Comparison of ENCODE assay signal across 8 cellular contexts in the genomic region with DNA sequence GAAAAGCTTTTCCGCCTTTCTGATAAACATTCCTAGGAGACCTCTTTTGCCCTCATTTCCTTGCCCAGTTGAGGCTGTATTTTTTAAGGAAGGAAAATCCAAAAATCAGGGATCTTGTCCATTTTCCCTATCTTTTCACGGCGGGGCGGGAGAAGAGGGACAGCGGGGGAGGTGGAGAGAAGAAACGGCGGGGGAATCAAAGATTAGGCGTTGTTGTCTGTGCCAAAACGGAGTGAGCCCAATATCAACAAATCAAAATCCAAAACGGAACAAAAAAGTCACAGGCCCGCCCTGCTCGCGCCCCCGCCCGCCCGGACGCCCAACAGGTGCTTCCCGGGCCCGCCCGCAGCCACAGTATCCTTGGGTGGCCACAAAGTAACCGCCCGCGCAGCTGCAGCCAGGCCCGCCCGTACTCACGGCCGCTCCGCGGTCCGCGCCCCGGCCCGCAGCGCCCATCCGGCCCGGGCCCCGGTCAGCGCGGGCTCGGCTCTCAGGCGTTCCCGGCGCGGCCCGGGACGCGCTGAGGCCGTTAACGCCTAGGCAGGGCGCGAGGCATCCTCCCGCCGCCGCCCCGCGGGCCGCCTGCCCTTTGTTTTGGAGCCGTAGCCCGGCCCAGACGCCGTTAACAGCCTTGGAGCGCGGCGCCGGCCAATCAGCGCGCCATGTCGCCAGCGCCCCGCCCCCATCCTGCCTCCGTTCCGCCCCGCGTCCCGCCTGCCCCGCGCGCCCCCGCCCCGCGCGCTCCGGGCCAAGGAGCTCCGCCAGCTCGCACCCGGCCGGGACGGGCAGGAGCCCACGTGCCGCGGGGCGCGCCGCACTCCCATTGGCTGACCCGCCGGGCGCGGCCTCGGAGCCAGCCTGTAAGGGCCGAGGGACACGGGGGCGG. TPM values are rescaled to one million over a fixed set of nuclear protein-coding genes. Genes with fewer than 3 reads are reported as not detected.
DNase-seq lines count a peak whose midpoint lies in the region; ATAC-seq and TF ChIP-seq lines count a peak whose summit lies in the region.

A gene with protein sequence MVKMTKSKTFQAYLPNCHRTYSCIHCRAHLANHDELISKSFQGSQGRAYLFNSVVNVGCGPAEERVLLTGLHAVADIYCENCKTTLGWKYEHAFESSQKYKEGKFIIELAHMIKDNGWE (minus strand): TSS at position 597 of the 886 bp plus-strand sequence. CDS start 25,050 bp downstream, outside the sequence.

- H4K20me1 ChIP-seq in GM23248 (ENCODE audit: insufficient read depth), result no peaks in the 10 kb centered on the region

- peak within 1 kb of the TSS; percentile 95 to 96 for H3K27ac Mint-ChIP-seq in natural killer cell
- H3K27ac Mint-ChIP-seq in stimulated activated naive B cell treated with anti-CD40 and anti-IgM and Interleukin-4, amounts not matched to agents 10 μg/mL and 1 μg/mL and 100 μg/mL, for 72 hours, result peak within 1 kb of the TSS; percentile 94

- 0 out of 2 replicates have a peak, but pooled peaks cover 3% of the 10 kb centered on the region for H3K4me1 ChIP-seq in GM23248 (ENCODE audit: insufficient read depth)

- POLR2A ChIA-PET in RWPE1 (lab: Yijun Ruan, JAX; ENCODE audit: low non-redundant PET), result no interaction called here

- WGBS in GM23248 (ENCODE audit: low coverage in 1 of 2, low lambda C conversion rate in 2 of 2, missing lambda C conversion rate in 2 of 2), 2 experiments, result 2% methylated on average over 27 to 62 of the region's 102 CpGs

- peaks cover 65 to 71% of the 10 kb centered on the region in 2 donors for H3K4me1 Mint-ChIP-seq in natural killer cell
- H3K4me1 Mint-ChIP-seq in stimulated activated naive B cell treated with anti-CD40 and anti-IgM and Interleukin-4, amounts not matched to agents 10 μg/mL and 1 μg/mL and 100 μg/mL, for 72 hours, result peaks cover 31 to 51% of the 10 kb centered on the region in 2 donors

- no peaks in the 10 kb centered on the region for H3K79me2 ChIP-seq in GM23248 (ENCODE audit: insufficient read depth)

- peak within 1 kb of the TSS; percentile 43 for H3K9ac ChIP-seq in GM23248

- intact Hi-C loops in natural killer cell (cut with micrococcal nuclease), result loop anchor here (1.0 to 2.0 kb wide), 2 partner anchors 32 to 131 kb away; partner anchors contain the start of gene MAPK1

- ATAC-seq in natural killer cell, result peak; percentile 85 to 97 (median 89)
- peak; percentile 93 for ATAC-seq in stimulated activated naive B cell treated with anti-CD40 and anti-IgM and Interleukin-4, amounts not matched to agents 10 μg/mL and 1 μg/mL and 100 μg/mL, for 72 hours (replicated peaks)

- peak within 1 kb of the TSS; percentile 91 for H3K4me2 ChIP-seq in GM23248 (ENCODE audit: unreplicated experiment)

- H3K9me3 Mint-ChIP-seq in natural killer cell, result no peaks in the 10 kb centered on the region
- no peaks in the 10 kb centered on the region for H3K9me3 Mint-ChIP-seq in stimulated activated naive B cell treated with anti-CD40 and anti-IgM and Interleukin-4, amounts not matched to agents 10 μg/mL and 1 μg/mL and 100 μg/mL, for 72 hours

- H3K9me3 ChIP-seq in GM23248 (ENCODE audit: low read depth), result no peaks in the 10 kb centered on the region

- no peak within 1 kb of the TSS for H3K27ac ChIP-seq in GM23248
- peak within 1 kb of the TSS; percentile 73 for H3K27ac ChIP-seq in RWPE1

- H3K27me3 ChIP-seq in GM23248 (replicated peaks; ENCODE audit: insufficient read depth), result peaks cover 4% of the 10 kb centered on the region; the same call in 1 of the 2 replicates

- CTCF ChIA-PET in RWPE1 (lab: Yijun Ruan, JAX), result no interaction called here

- in situ Hi-C loops in GM23248 (cut with MboI), result no loop called here

- peak within 1 kb of the TSS; percentile 83 for H2AFZ ChIP-seq in GM23248

- H3K36me3 Mint-ChIP-seq in natural killer cell, result no peaks in the 10 kb centered on the region
- H3K36me3 Mint-ChIP-seq in stimulated activated naive B cell treated with anti-CD40 and anti-IgM and Interleukin-4, amounts not matched to agents 10 μg/mL and 1 μg/mL and 100 μg/mL, for 72 hours, result no peaks in the 10 kb centered on the region

- H3F3A ChIP-seq in GM23248 (ENCODE audit: insufficient read depth), result no peaks in the 10 kb centered on the region

- H3K4me3 ChIP-seq in GM23248 (peak within 1 kb of the TSS; percentile 76), fibroblast of pulmonary artery (replicated peaks; ENCODE audit: low read depth, low read length) (peak within 1 kb of the TSS; percentile 49)

- peak within 1 kb of the TSS; percentile 97 for H3K4me3 Mint-ChIP-seq in natural killer cell
- H3K4me3 Mint-ChIP-seq in stimulated activated naive B cell treated with anti-CD40 and anti-IgM and Interleukin-4, amounts not matched to agents 10 μg/mL and 1 μg/mL and 100 μg/mL, for 72 hours, result peak within 1 kb of the TSS; percentile 90 to 92

- H3K9me2 ChIP-seq in GM23248 (ENCODE audit: insufficient read depth), result no peaks in the 10 kb centered on the region

- TF ChIP-seq CTCF in RWPE1 (conservative IDR thresholded peaks at IDR 0.05; ENCODE audit: low read depth) (no peak), fibroblast of pulmonary artery (IDR thresholded peaks at IDR 0.05; ENCODE audit: low read length, missing control alignments) (no peak), natural killer cell (IDR thresholded peaks at IDR 0.05) (no peak)

- DNase-seq in EH (ENCODE audit: low read depth) (peak; percentile 96), GM23248 (peak; percentile 98), Kasumi-1 (lab: John Stamatoyannopoulos, UW) (peak; percentile 79 to 88), RWPE1 (ENCODE audit: low spot score) (peak; percentile 91), fibroblast of pulmonary artery (ENCODE audit: low read depth) (peak; percentile 97), natural killer cell (peak; percentile 99)
- DNase-seq in activated T-helper 9 cell treated with anti-CD3 and anti-CD28 coated beads, Interleukin-2, amount 50 U/mL, for 16 hours (ENCODE audit: low read depth), result peak; percentile 95
- DNase-seq in stimulated activated naive B cell treated with anti-CD40 and anti-IgM and Interleukin-4, amounts not matched to agents 10 μg/mL and 1 μg/mL and 100 μg/mL, for 72 hours, result peak; percentile 95

- no peaks in the 10 kb centered on the region for H3K36me3 ChIP-seq in GM23248 (ENCODE audit: low read depth)

- no peaks in the 10 kb centered on the region for H3K27me3 Mint-ChIP-seq in natural killer cell (ENCODE audit: low read depth in 2 of 2)
- H3K27me3 Mint-ChIP-seq in stimulated activated naive B cell treated with anti-CD40 and anti-IgM and Interleukin-4, amounts not matched to agents 10 μg/mL and 1 μg/mL and 100 μg/mL, for 72 hours, result no peaks in the 10 kb centered on the region

RNA-seq across cellular contexts. Expression of the gene that starts here (rescaled TPM):
- total RNA-seq in GM23248 (2014; rRNA removed; shearing (Covaris generic)), result 0.22 and 0.63 TPM in 2 replicates
- polyA plus RNA-seq in GM23248 (2016; fragmentation: Nextera tagmentation; extraction: Ambion mirVana), result 0.47 and 1.1 TPM in 2 replicates
- total RNA-seq in natural killer cell, result 10 to 100 TPM; 59.9 to 86.3 (median 68.8) TPM

Comparison
In these comparisons a context has a peak if more than half of its experiments do, and no peak if none do; other contexts are left out.
1. RNA of the gene that starts here (total RNA-seq): 59.9 to 86.3 TPM in natural killer cell; 0.22 to 0.63 TPM in GM23248; every median in the first group is over 10 times any median in the second.
2. Peak in every context shown above with its lines, with median percentiles within 50 percentile points of each other: DNase-seq.